In genomic region chr16:11251525-11252481, GRCh38 we compare ENCODE assay signal across 9 cellular contexts. TPM values are rescaled to one million over a fixed set of nuclear protein-coding genes. Genes with fewer than 3 reads are reported as not detected.
DNase-seq lines count a peak whose midpoint lies in the region; ATAC-seq, FAIRE-seq and TF ChIP-seq lines count a peak whose summit lies in the region.
"Had no signal": no experiment of that assay in that cellular context is flagged by ENCODE, and none has a peak within 500 bp of the region (broad histone marks: within the 10 kb centered on the region; RNA-seq: fewer than 3 reads in every experiment).

No MANE protein-coding gene starts in this region.

- no peak for ATAC-seq in sciatic nerve
- ATAC-seq in GM18858 (IDR thresholded peaks at IDR 0.05; ENCODE audit: unreplicated experiment), result no peak

- DNase-seq in GOT3 (lab: John Stamatoyannopoulos, UW) (peak; percentile 20), fibroblast of mammary gland (ENCODE audit: low read depth) (peak; percentile 70), sciatic nerve (ENCODE audit: low spot score) (no peak), D721Med (ENCODE audit: insufficient read length, low spot score) (no peak), NCI-H2196 treated with DMSO at 0.1 percent for 48 hours (lab: John Stamatoyannopoulos, UW; ENCODE audit: unreplicated experiment) (no peak)
- DNase-seq in activated CD8-positive, alpha-beta memory T cell treated with anti-CD3 and anti-CD28 coated beads for 24 hours, result peak; percentile 90
- peak; percentile 71 for DNase-seq in stimulated activated CD8-positive, alpha-beta memory T cell treated with anti-CD3 and anti-CD28 coated beads, Interleukin-4, amount 100 ng/mL, for 24 hours (ENCODE audit: low read depth)

- H3K4me3 ChIP-seq in fibroblast of mammary gland (ENCODE audit: control insufficient read depth, low read depth, low read length), result no peak overlapping the region

- TF ChIP-seq CTCF in fibroblast of mammary gland (conservative IDR thresholded peaks at IDR 0.05; ENCODE audit: control insufficient read depth, insufficient read depth, low read depth, low read length) (no peak), D721Med (IDR thresholded peaks at IDR 0.05; ENCODE audit: insufficient read depth, missing control alignments) (no peak)

- intact Hi-C loops in sciatic nerve (cut with DNase I), result loop anchor here (5.0 to 10.0 kb wide), 2 partner anchors 93 to 1410 kb away; partner anchors contain the start of gene RMI2

- no peak for FAIRE-seq in D721Med (lab: Jason Lieb, UNC)
- FAIRE-seq: endothelial cell of umbilical vein had no signal

RNA-seq across cellular contexts. Expression of gene SOCS1, which starts 4.2 kb away (rescaled TPM):
- total RNA-seq in sciatic nerve, result 4.3 TPM

RNA-seq across cellular contexts. Expression of gene TNP2, which starts 17.3 kb away (rescaled TPM):
- total RNA-seq in sciatic nerve, result not detected
- total RNA-seq: endothelial cell of umbilical vein had no signal

RNA-seq across cellular contexts. Expression of gene PRM3, which starts 21.6 kb away (rescaled TPM):
- not detected for total RNA-seq in sciatic nerve
- total RNA-seq: endothelial cell of umbilical vein had no signal

RNA-seq across cellular contexts. Expression of gene PRM2, which starts 24.5 kb away (rescaled TPM):
- total RNA-seq in sciatic nerve, result not detected
- total RNA-seq: endothelial cell of umbilical vein had no signal

RNA-seq across cellular contexts. Expression of gene PRM1, which starts 29.3 kb away (rescaled TPM):
- total RNA-seq in sciatic nerve, result not detected
- total RNA-seq: endothelial cell of umbilical vein had no signal

Comparison
In these comparisons a context has a peak if more than half of its experiments do, and no peak if none do; other contexts are left out.
1. DNase-seq: peak in GOT3 (single experiment), activated CD8-positive, alpha-beta memory T cell treated with anti-CD3 and anti-CD28 coated beads for 24 hours (single experiment), fibroblast of mammary gland (single experiment) and stimulated activated CD8-positive, alpha-beta memory T cell treated with anti-CD3 and anti-CD28 coated beads, Interleukin-4, amount 100 ng/mL, for 24 hours (single experiment); none in sciatic nerve (single experiment), D721Med (single experiment) and NCI-H2196 treated with DMSO at 0.1 percent for 48 hours (single experiment).